ENCODE assay signal across 18 cellular contexts in genomic region chr21:42820513-42821465, GRCh38. TPM values are rescaled to one million over a fixed set of nuclear protein-coding genes. Genes with fewer than 3 reads are reported as not detected.
DNase-seq lines count a peak whose midpoint lies in the region; ATAC-seq lines count a peak whose summit lies in the region.
"Had no signal": no experiment of that assay in that cellular context is flagged by ENCODE, and none has a peak within 500 bp of the region (broad histone marks: within the 10 kb centered on the region; RNA-seq: fewer than 3 reads in every experiment).

No MANE protein-coding gene starts in this region.

- DNase-seq in ELF-1 (ENCODE audit: low read depth, low spot score), result peak; percentile 10
- peak; percentile 32 for DNase-seq in NCI-H1105 treated with DMSO at 0.1 percent for 48 hours (lab: John Stamatoyannopoulos, UW)
- peak; percentile 43 for DNase-seq in NCI-H774 (lab: John Stamatoyannopoulos, UW)
- DNase-seq in mesenteric fat pad (ENCODE audit: low spot score), result peak; percentile 71
- DNase-seq: activated CD4-positive, alpha-beta T cell treated with anti-CD3 and anti-CD28 coated beads, Interleukin-2, amount 50 U/mL, for 1 hour; activated gamma-delta T cell treated with Interleukin-2 at 50 U/mL for 16 hours; EL; glutamatergic neuron; MM.1S; NK-92 treated with Interleukin-12 subunit alpha and Interleukin-12 subunit beta, amount 100 ng/mL, for 24 hours; stimulated activated CD4-positive, alpha-beta T cell treated with anti-CD3 and anti-CD28 coated beads, Interleukin-2, amount 100 ng/mL, for 24 hours; stimulated activated naive B cell treated with anti-CD40 and anti-IgM and Interleukin-4, amounts not matched to agents 10 μg/mL and 1 μg/mL and 100 μg/mL, for 72 hours had no signal

- ATAC-seq in GM18511 (IDR thresholded peaks at IDR 0.05; ENCODE audit: unreplicated experiment) (no peak), HG03159 (IDR thresholded peaks at IDR 0.05; ENCODE audit: unreplicated experiment) (no peak), GM18868 (IDR thresholded peaks at IDR 0.05; ENCODE audit: unreplicated experiment) (no peak)
- ATAC-seq: CD8-positive, alpha-beta T cell; left lobe of liver; Panc1; stimulated activated naive B cell treated with anti-CD40 and anti-IgM and Interleukin-4, amounts not matched to agents 10 μg/mL and 1 μg/mL and 100 μg/mL, for 72 hours had no signal

RNA-seq across cellular contexts. Expression of gene WDR4, which starts 58.5 kb away (rescaled TPM):
- total RNA-seq in mesenteric fat pad, result 18.6 TPM

Comparison
In these comparisons a context has a peak if more than half of its experiments do, and no peak if none do; other contexts are left out.
1. DNase-seq: peak in every context shown above with its lines; median percentile 71 in mesenteric fat pad; 43 in NCI-H774; 32 in NCI-H1105 treated with DMSO at 0.1 percent for 48 hours; 10 in ELF-1.